9 cellular contexts compared by ENCODE assay signal in the genomic region with DNA sequence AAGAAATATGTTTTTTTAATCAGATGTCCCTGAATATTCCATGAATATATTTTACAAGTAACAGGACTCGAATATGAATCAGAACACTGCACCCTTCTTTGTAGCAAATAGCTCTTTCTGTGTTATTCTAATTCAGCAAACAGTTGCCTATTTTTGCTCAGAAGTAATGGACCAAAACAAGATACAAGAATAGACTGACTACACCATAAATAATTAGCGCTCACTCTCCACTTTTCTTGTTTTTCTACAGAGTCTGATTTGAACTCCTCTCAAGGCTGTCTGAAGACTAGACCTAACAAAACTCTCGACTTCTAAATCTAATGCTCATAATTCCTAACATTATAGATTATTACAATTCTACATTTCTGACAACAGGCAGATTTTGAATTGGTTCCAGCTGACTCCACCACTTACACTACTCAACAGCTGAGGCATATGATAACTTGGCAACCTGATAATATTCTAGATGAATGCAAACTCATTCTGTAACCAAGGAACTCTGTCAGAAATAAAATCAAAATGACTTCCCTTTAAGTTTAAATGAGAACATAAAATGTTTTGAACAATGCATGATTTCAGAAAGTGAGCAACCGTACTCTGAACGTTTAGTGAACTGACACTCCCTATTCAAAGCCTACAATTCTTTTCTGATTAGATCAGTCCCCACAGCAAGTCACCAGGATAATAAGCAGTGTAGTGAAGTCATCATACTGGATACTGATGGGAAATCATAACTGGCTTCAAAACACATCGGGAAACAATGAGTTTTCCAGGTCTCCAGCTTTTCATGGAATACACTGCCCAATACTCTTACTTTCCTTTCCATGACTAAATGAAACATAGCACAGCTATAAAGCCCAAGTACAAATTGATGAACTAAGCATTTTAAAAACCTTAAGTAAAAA.
DNase-seq lines count a peak whose midpoint lies in the region; ATAC-seq and TF ChIP-seq lines count a peak whose summit lies in the region.
"Had no signal": no experiment of that assay in that cellular context is flagged by ENCODE, and none has a peak within 500 bp of the region (broad histone marks: within the 10 kb centered on the region; RNA-seq: fewer than 3 reads in every experiment).

No MANE protein-coding gene starts in this region.

- POLR2A ChIA-PET in HEK293 (lab: Yijun Ruan, JAX): no interaction called here

- H3K36me3 ChIP-seq in HEK293 (ENCODE audit: control insufficient read depth in 2 of 2, insufficient read depth in 1 of 2, low read length in 2 of 2) (no peaks in the 10 kb centered on the region), cardiac muscle cell (no peaks in the 10 kb centered on the region), suprapubic skin (no peaks in the 10 kb centered on the region)

- CTCF ChIA-PET in HEK293 (lab: Yijun Ruan, JAX): interaction anchor here (0.5 to 2.8 kb wide), 17 partner anchors 11 to 1202 kb away, joined by 3 to 25 read pairs (median 4); no protein-coding TSS in a partner anchor
- CTCF ChIA-PET in activated CD8-positive, alpha-beta memory T cell treated with anti-CD3 and anti-CD28 coated beads, Interleukin-2, amount 10 ng/mL, durations not matched to agents 7 days and 5 days (lab: Charles Lee): interaction anchor here (0.7 to 1.8 kb wide), 3 partner anchors 9 to 248 kb away, joined by 3 to 9 read pairs (median 3); no protein-coding TSS in a partner anchor

- H3K4me1 ChIP-seq in HEK293 (ENCODE audit: control insufficient read depth, insufficient read depth, low read length) (peaks cover 19% of the 10 kb centered on the region), cardiac muscle cell (ENCODE audit: low read depth) (peaks cover 24% of the 10 kb centered on the region), suprapubic skin (peaks cover 24% of the 10 kb centered on the region)

- H3K9me3 Mint-ChIP-seq in activated CD8-positive, alpha-beta memory T cell treated with anti-CD3 and anti-CD28 coated beads, Interleukin-2, amount 10 ng/mL, durations not matched to agents 7 days and 5 days (ENCODE audit: low read depth): no peaks in the 10 kb centered on the region

- no peak overlapping the region for H3K4me3 Mint-ChIP-seq in activated CD8-positive, alpha-beta memory T cell treated with anti-CD3 and anti-CD28 coated beads, Interleukin-2, amount 10 ng/mL, durations not matched to agents 7 days and 5 days

- H3K36me3 Mint-ChIP-seq in activated CD8-positive, alpha-beta memory T cell treated with anti-CD3 and anti-CD28 coated beads, Interleukin-2, amount 10 ng/mL, durations not matched to agents 7 days and 5 days: no peaks in the 10 kb centered on the region

- H3K27ac Mint-ChIP-seq in activated CD8-positive, alpha-beta memory T cell treated with anti-CD3 and anti-CD28 coated beads, Interleukin-2, amount 10 ng/mL, durations not matched to agents 7 days and 5 days: no peak overlapping the region

- H3K4me3 ChIP-seq in HEK293 (ENCODE audit: low read depth, low read length) (peak overlapping the region; percentile 74), cardiac muscle cell (peak overlapping the region; percentile 68), suprapubic skin (peak overlapping the region; percentile 3)

- no peak for ATAC-seq in GM21576 (IDR thresholded peaks at IDR 0.05; ENCODE audit: unreplicated experiment)
- no peak for ATAC-seq in activated CD8-positive, alpha-beta memory T cell treated with anti-CD3 and anti-CD28 coated beads, Interleukin-2, amount 10 ng/mL, durations not matched to agents 7 days and 5 days

- H3K9me3 ChIP-seq in HEK293 (ENCODE audit: control insufficient read depth, insufficient read depth, low read depth, low read length) (no peaks in the 10 kb centered on the region), cardiac muscle cell (ENCODE audit: low read depth) (no peaks in the 10 kb centered on the region), suprapubic skin (no peaks in the 10 kb centered on the region)

- no peak for TF ChIP-seq CTCF in HEK293 (tag by site-specific recombination; IDR thresholded peaks at IDR 0.05)
- TF ChIP-seq CTCF in cardiac muscle cell (IDR thresholded peaks at IDR 0.05; ENCODE audit: low read depth, low read length): no peak
- no peak for TF ChIP-seq CTCF in suprapubic skin (IDR thresholded peaks at IDR 0.05)

- H3K27ac ChIP-seq in HEK293 (ENCODE audit: extremely low read depth, low read depth, low read length): no peak overlapping the region
- no peak overlapping the region for H3K27ac ChIP-seq in cardiac muscle cell
- H3K27ac ChIP-seq in suprapubic skin: peak overlapping the region; percentile 89

- WGBS in suprapubic skin: 38% methylated on average over 6 of the region's 6 CpGs

- peaks cover 9% of the 10 kb centered on the region for H3K4me1 Mint-ChIP-seq in activated CD8-positive, alpha-beta memory T cell treated with anti-CD3 and anti-CD28 coated beads, Interleukin-2, amount 10 ng/mL, durations not matched to agents 7 days and 5 days

- TF ChIP-seq POLR2A in suprapubic skin (IDR thresholded peaks at IDR 0.05): peak in 1 of 2 donors; percentile 18

- TF ChIP-seq EP300 in suprapubic skin (IDR thresholded peaks at IDR 0.05): no peak

- H3K27me3 Mint-ChIP-seq in activated CD8-positive, alpha-beta memory T cell treated with anti-CD3 and anti-CD28 coated beads, Interleukin-2, amount 10 ng/mL, durations not matched to agents 7 days and 5 days: peaks cover 71% of the 10 kb centered on the region

- peak; percentile 26 to 73 for DNase-seq in SW 1271 (lab: John Stamatoyannopoulos, UW)
- peak in 1 of 2 donors; percentile 34 for DNase-seq in cardiac muscle cell (ENCODE audit: low read depth in 1 of 2, low spot score in 1 of 2)
- DNase-seq in suprapubic skin (ENCODE audit: low spot score in 2 of 2): no peak
- DNase-seq in NCI-H345 treated with DMSO at 0.1 percent for 48 hours (lab: John Stamatoyannopoulos, UW; ENCODE audit: unreplicated experiment): no peak
- no peak for DNase-seq in SIG-M5 (lab: John Stamatoyannopoulos, UW)
- no peak for DNase-seq in activated CD8-positive, alpha-beta memory T cell treated with anti-CD3 and anti-CD28 coated beads, Interleukin-2, amount 10 ng/mL, durations not matched to agents 7 days and 5 days
- DNase-seq: left cardiac atrium had no signal

- no peaks in the 10 kb centered on the region for H3K27me3 ChIP-seq in cardiac muscle cell
- peaks cover 16% of the 10 kb centered on the region for H3K27me3 ChIP-seq in suprapubic skin

TF ChIP-seq in HEK293, 187 proteins besides CTCF, POLR2A, EP300 and RAD21 (continues in another document):
- TF ChIP-seq ZNF747 (tag by site-specific recombination; IDR thresholded peaks at IDR 0.05) (no peak), ZNF37A (tag by site-specific recombination; IDR thresholded peaks at IDR 0.05) (no peak), ZNF544 (tag by site-specific recombination; IDR thresholded peaks at IDR 0.05) (no peak), ZSCAN30 (tag by site-specific recombination; IDR thresholded peaks at IDR 0.05) (peak; percentile 40; the same call in 1 of the 2 replicates), PRDM1 (tag by site-specific recombination; IDR thresholded peaks at IDR 0.05) (peak; percentile 73), ZNF837 (tag by site-specific recombination; IDR thresholded peaks at IDR 0.05) (no peak), ZNF660 (tag by site-specific recombination; IDR thresholded peaks at IDR 0.05) (peak; percentile 86), ZNF366 (tag by site-specific recombination; conservative IDR thresholded peaks at IDR 0.05) (peak; percentile 67), SP7 (tag by site-specific recombination; IDR thresholded peaks at IDR 0.05) (peak; percentile 82), ZBTB21 (tag by site-specific recombination; IDR thresholded peaks at IDR 0.05) (peak; percentile 63), ZNF10 (tag by site-specific recombination; IDR thresholded peaks at IDR 0.05) (peak; percentile 74), KLF10 (tag by site-specific recombination; IDR thresholded peaks at IDR 0.05) (peak; percentile 39; the same call in 1 of the 2 replicates), KLF8 (tag by site-specific recombination; IDR thresholded peaks at IDR 0.05) (peak; percentile 37; the same call in 1 of the 2 replicates), ZNF664 (tag by site-specific recombination; IDR thresholded peaks at IDR 0.05) (peak; percentile 98), TRIM28 (IDR thresholded peaks at IDR 0.05; ENCODE audit: borderline replicate concordance, low read length) (peak; percentile 50; the same call in 1 of the 2 replicates), ZNF629 (tag by site-specific recombination; IDR thresholded peaks at IDR 0.05) (peak; percentile 91), ZEB2 (tag by site-specific recombination; IDR thresholded peaks at IDR 0.05) (peak; percentile 91), MZF1 (tag by site-specific recombination; IDR thresholded peaks at IDR 0.05; ENCODE audit: borderline replicate concordance) (0 out of 2 replicates have a peak, but pooled peaks have one; percentile 14)
- TF ChIP-seq, protein P1, sequence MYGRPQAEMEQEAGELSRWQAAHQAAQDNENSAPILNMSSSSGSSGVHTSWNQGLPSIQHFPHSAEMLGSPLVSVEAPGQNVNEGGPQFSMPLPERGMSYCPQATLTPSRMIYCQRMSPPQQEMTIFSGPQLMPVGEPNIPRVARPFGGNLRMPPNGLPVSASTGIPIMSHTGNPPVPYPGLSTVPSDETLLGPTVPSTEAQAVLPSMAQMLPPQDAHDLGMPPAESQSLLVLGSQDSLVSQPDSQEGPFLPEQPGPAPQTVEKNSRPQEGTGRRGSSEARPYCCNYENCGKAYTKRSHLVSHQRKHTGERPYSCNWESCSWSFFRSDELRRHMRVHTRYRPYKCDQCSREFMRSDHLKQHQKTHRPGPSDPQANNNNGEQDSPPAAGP (tag by site-specific recombination; IDR thresholded peaks at IDR 0.05): peak; percentile 59; the same call in 1 of the 2 replicates
- TF ChIP-seq, protein P2, sequence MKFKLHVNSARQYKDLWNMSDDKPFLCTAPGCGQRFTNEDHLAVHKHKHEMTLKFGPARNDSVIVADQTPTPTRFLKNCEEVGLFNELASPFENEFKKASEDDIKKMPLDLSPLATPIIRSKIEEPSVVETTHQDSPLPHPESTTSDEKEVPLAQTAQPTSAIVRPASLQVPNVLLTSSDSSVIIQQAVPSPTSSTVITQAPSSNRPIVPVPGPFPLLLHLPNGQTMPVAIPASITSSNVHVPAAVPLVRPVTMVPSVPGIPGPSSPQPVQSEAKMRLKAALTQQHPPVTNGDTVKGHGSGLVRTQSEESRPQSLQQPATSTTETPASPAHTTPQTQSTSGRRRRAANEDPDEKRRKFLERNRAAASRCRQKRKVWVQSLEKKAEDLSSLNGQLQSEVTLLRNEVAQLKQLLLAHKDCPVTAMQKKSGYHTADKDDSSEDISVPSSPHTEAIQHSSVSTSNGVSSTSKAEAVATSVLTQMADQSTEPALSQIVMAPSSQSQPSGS (tag by site-specific recombination; IDR thresholded peaks at IDR 0.05; ENCODE audit: low read depth): peak; percentile 61; the same call in 1 of the 2 replicates

Comparison
In these comparisons a context has a peak if more than half of its experiments do, and no peak if none do; other contexts are left out.
1. H3K4me3 ChIP-seq: peak in every context shown above with its lines; median percentile 74 in HEK293; 68 in cardiac muscle cell; 3 in suprapubic skin.
2. DNase-seq: peak in SW 1271 (2 of 2); none in suprapubic skin (0 of 2), NCI-H345 treated with DMSO at 0.1 percent for 48 hours (single experiment), SIG-M5 (single experiment) and activated CD8-positive, alpha-beta memory T cell treated with anti-CD3 and anti-CD28 coated beads, Interleukin-2, amount 10 ng/mL, durations not matched to agents 7 days and 5 days (single experiment).